In the genomic region with DNA sequence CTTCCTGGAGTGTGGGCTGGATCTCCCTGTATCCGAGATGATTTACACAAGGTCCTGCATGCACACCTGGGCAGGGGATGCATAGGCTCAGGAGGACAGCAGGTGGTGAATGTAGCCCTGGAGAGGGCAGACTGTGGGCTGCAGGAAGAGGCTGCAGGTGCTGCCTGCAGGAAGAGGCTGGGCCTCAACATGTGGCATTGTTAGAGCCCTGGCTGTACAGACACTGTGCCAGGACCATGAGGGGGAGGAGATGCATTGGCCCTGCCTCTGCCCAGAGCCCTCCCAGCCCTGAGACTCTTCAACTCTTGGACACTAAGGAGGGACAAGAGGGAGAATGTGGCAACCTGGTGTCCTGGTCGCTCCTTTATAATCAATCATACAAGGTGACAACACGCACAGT, we compare ENCODE assay signal across 12 cellular contexts.
DNase-seq lines count a peak whose midpoint lies in the region; ATAC-seq lines count a peak whose summit lies in the region.
"Had no signal": no experiment of that assay in that cellular context is flagged by ENCODE, and none has a peak within 500 bp of the region (broad histone marks: within the 10 kb centered on the region; RNA-seq: fewer than 3 reads in every experiment).

No MANE protein-coding gene starts in this region.

- no peaks in the 10 kb centered on the region for H3K36me3 ChIP-seq in naive thymus-derived CD4-positive, alpha-beta T cell (ENCODE audit: control insufficient read depth in 2 of 3, insufficient read depth in 3 of 3, low read length in 3 of 3)

- no peaks in the 10 kb centered on the region for H3K9me3 Mint-ChIP-seq in naive thymus-derived CD4-positive, alpha-beta T cell

- peaks cover 14 to 75% (median 64%) of the 10 kb centered on the region in 7 donors for H3K4me1 Mint-ChIP-seq in naive thymus-derived CD4-positive, alpha-beta T cell

- no peaks in the 10 kb centered on the region for H3K27me3 ChIP-seq in naive thymus-derived CD4-positive, alpha-beta T cell (ENCODE audit: control insufficient read depth in 2 of 2, insufficient read depth in 2 of 2, low read length in 2 of 2)

- peak overlapping the region; percentile 68 for H3K27ac ChIP-seq in naive thymus-derived CD4-positive, alpha-beta T cell (ENCODE audit: low read depth, low read length)
- H3K27ac ChIP-seq: 22Rv1 had no signal

- H3K27ac Mint-ChIP-seq in naive thymus-derived CD4-positive, alpha-beta T cell = peak overlapping the region in 8 of 9 donors; percentile 88 to 98 (median 92)

- CTCF ChIA-PET in naive thymus-derived CD4-positive, alpha-beta T cell (lab: Charles Lee) = interaction anchor here (1.1 kb wide), 1 partner anchor 41 kb away, joined by 3 read pairs; no protein-coding TSS in a partner anchor

- H3K9me3 ChIP-seq in naive thymus-derived CD4-positive, alpha-beta T cell (ENCODE audit: control insufficient read depth in 2 of 3, low read length in 3 of 3) = no peaks in the 10 kb centered on the region

- peaks cover 0 to 4% (median 0%) of the 10 kb centered on the region in 5 donors for H3K27me3 Mint-ChIP-seq in naive thymus-derived CD4-positive, alpha-beta T cell

- ATAC-seq in HG03442 (IDR thresholded peaks at IDR 0.05; ENCODE audit: unreplicated experiment) (peak; percentile 10), GM21576 (IDR thresholded peaks at IDR 0.05; ENCODE audit: unreplicated experiment) (no peak), GM21825 (IDR thresholded peaks at IDR 0.05; ENCODE audit: unreplicated experiment) (no peak)
- ATAC-seq in naive thymus-derived CD4-positive, alpha-beta T cell = peak; percentile 10
- ATAC-seq: K562 had no signal

- POLR2A ChIA-PET in naive thymus-derived CD4-positive, alpha-beta T cell (lab: Charles Lee) = no interaction called here

- intact Hi-C loops in naive thymus-derived CD4-positive, alpha-beta T cell (cut with micrococcal nuclease) = loop anchor here in 1 of 2 donors (1.0 to 5.0 kb wide), 3 partner anchors 40 to 1932 kb away; a partner anchor contains a TSS

- peak overlapping the region; percentile 2 to 78 (median 66) for H3K4me3 Mint-ChIP-seq in naive thymus-derived CD4-positive, alpha-beta T cell

- H3K4me3 ChIP-seq in naive thymus-derived CD4-positive, alpha-beta T cell (ENCODE audit: low read length) = no peak overlapping the region
- H3K4me3 ChIP-seq: K562 had no signal

- DNase-seq in NCI-H1092 treated with DMSO at 0.1 percent for 48 hours (lab: John Stamatoyannopoulos, UW) (peak; percentile 38), NCI-H1092 (lab: John Stamatoyannopoulos, UW) (no peak), RPMI8226 (peak; percentile 82), mesenteric fat pad (ENCODE audit: low spot score) (no peak)
- no peak for DNase-seq in naive thymus-derived CD4-positive, alpha-beta T cell
- DNase-seq: aorta, NCI-H2171 treated with DMSO at 0.1 percent for 48 hours had no signal

- H3K36me3 Mint-ChIP-seq in naive thymus-derived CD4-positive, alpha-beta T cell = peaks cover 0 to 3% (median 0%) of the 10 kb centered on the region in 5 donors

- peaks cover 8 to 35% of the 10 kb centered on the region in 2 donors for H3K4me1 ChIP-seq in naive thymus-derived CD4-positive, alpha-beta T cell (ENCODE audit: control insufficient read depth in 2 of 2, insufficient read depth in 2 of 2, low read length in 2 of 2)

Comparison
In these comparisons a context has a peak if more than half of its experiments do, and no peak if none do; other contexts are left out.
1. DNase-seq: peak in NCI-H1092 treated with DMSO at 0.1 percent for 48 hours (single experiment) and RPMI8226 (single experiment); none in NCI-H1092 (single experiment), naive thymus-derived CD4-positive, alpha-beta T cell (0 of 9) and mesenteric fat pad (single experiment).
2. ATAC-seq: peak in HG03442 (single experiment) and naive thymus-derived CD4-positive, alpha-beta T cell (single experiment); none in GM21576 (single experiment) and GM21825 (single experiment).